ENCODE assay signal across 21 cellular contexts in the genomic region with DNA sequence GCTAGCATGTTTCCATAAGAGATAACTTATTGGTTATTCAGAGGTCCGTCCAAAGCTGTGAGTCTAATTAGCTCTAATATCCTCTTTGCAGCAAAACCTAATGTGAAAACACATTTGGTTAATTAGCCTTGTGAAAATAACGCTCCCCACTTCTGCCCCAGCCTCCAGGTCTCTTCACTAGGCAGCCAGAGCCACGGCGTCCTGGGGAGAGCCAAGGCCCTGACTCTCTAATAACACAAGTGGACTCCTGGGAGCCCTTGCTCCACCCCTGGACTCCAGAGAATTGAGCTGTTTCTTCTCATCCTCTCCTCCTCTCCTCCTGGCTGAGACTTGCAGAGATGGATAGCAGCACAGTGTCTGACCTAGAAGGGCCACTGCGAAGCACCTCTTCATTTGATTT.
"Had no signal": no experiment of that assay in that cellular context is flagged by ENCODE, and none has a peak within 500 bp of the region (broad histone marks: within the 10 kb centered on the region; RNA-seq: fewer than 3 reads in every experiment).

No MANE protein-coding gene starts in this region.

- ATAC-seq: naive thymus-derived CD8-positive, alpha-beta T cell; natural killer cell treated with Interleukin-12 subunit alpha and Interleukin-12 subunit beta and Interleukin-15 and Interleukin-18, amount 100 ng/mL, for 72 hours; psoas muscle; right cardiac atrium; right lobe of liver; stimulated activated effector memory CD8-positive, alpha-beta T cell treated with anti-CD3 and anti-CD28 coated beads, Interleukin-12 subunit alpha, Interleukin-12 subunit beta, amount 100 ng/mL, for 72 hours; stimulated activated naive B cell treated with anti-CD40 and anti-IgM and Interleukin-4, amounts not matched to agents 10 μg/mL and 1 μg/mL and 100 μg/mL, for 72 hours had no signal

- DNase-seq: naive thymus-derived CD8-positive, alpha-beta T cell; nephron progenitor cell; nucleus accumbens; ovary; posterior cingulate gyrus; psoas muscle; right cardiac atrium; right lobe of liver; sigmoid colon; small intestine; stimulated activated CD4-positive, alpha-beta T cell treated with anti-CD3 and anti-CD28 coated beads, Interleukin-15, amount 100 ng/mL, for 24 hours; stimulated activated CD4-positive, alpha-beta T cell treated with anti-CD3 and anti-CD28 coated beads, Interleukin-2, amount 100 ng/mL, for 24 hours; stimulated activated CD4-positive, alpha-beta T cell treated with anti-CD3 and anti-CD28 coated beads, Interleukin-2, amount 100 ng/mL, for 48 hours; stimulated activated CD4-positive, alpha-beta T cell treated with anti-CD3 and anti-CD28 coated beads, Interleukin-4, amount 100 ng/mL, for 24 hours; stimulated activated naive B cell treated with anti-CD40 and anti-IgM and Interleukin-4, amounts not matched to agents 10 μg/mL and 1 μg/mL and 100 μg/mL, for 72 hours; stimulated activated naive CD4-positive, alpha-beta T cell treated with Interleukin-2 at 50 U/mL for 16 hours; stomach; thyroid gland; upper lobe of left lung had no signal
